9 cellular contexts compared by ENCODE assay signal in the genomic region with DNA sequence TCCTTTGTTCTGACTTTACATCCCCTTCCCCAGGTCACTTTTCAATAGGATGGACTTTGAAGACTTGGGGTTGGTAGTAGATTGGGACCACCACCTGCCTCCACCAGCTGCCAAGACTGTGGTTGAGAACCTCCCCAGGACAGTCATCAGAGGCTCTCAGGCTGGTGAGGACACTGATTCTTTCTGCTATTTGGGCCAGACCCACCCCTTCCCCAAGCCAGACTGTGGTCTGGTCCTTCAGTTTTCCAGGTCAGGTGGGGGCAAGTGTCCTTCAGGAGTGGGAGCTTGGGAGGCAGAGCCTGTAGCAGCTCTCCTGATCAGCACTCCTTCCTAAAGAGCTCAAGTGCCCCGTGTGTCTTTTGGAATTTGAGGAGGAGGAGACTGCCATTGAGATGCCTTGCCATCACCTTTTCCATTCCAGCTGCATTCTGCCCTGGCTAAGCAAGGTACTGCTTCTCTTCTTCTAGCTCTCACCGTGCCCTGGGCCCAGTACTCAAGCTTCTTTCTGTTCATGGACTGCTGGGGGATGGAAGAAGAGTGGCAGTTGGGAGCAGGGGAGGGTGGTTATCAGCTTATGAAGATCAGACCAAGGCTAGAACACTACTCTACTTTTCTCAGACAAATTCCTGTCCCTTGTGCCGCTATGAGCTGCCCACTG. TPM values are rescaled to one million over a fixed set of nuclear protein-coding genes. Genes with fewer than 3 reads are reported as not detected.
A peak's percentile ranks its signal among the peaks of the same experiment; 100 is the strongest.
DNase-seq lines count a peak whose midpoint lies in the region; ATAC-seq and TF ChIP-seq lines count a peak whose summit lies in the region.
"Had no signal": no experiment of that assay in that cellular context is flagged by ENCODE, and none has a peak within 500 bp of the region (broad histone marks: within the 10 kb centered on the region; RNA-seq: fewer than 3 reads in every experiment).

No MANE protein-coding gene starts in this region.

- DNase-seq in HFF-Myc (ENCODE audit: extremely low read depth, low read depth), result no peak
- DNase-seq in activated CD4-positive, alpha-beta memory T cell treated with anti-CD3 and anti-CD28 coated beads, Interleukin-2, amount 10 ng/mL, durations not matched to agents 7 days and 5 days, result no peak
- DNase-seq in glomerular visceral epithelial cell (ENCODE audit: extremely low spot score), result no peak
- no peak for DNase-seq in activated CD8-positive, alpha-beta memory T cell treated with anti-CD3 and anti-CD28 coated beads, Interleukin-2, amount 50 U/mL, for 48 hours
- no peak for DNase-seq in NCI-H1105 treated with DMSO at 0.1 percent for 48 hours (lab: John Stamatoyannopoulos, UW)
- DNase-seq: erythroblast, NCI-H748 treated with DMSO at 0.1 percent for 48 hours had no signal

- H3K27ac Mint-ChIP-seq in activated CD4-positive, alpha-beta memory T cell treated with anti-CD3 and anti-CD28 coated beads, Interleukin-2, amount 10 ng/mL, durations not matched to agents 7 days and 5 days, result peak overlapping the region; percentile 35
- peak overlapping the region; percentile 100 for H3K27ac Mint-ChIP-seq in stimulated activated memory B cell treated with anti-CD40 and anti-IgM and Interleukin-4, amounts not matched to agents 10 μg/mL and 1 μg/mL and 100 μg/mL, for 72 hours

- H3K4me1 Mint-ChIP-seq in activated CD4-positive, alpha-beta memory T cell treated with anti-CD3 and anti-CD28 coated beads, Interleukin-2, amount 10 ng/mL, durations not matched to agents 7 days and 5 days, result peaks cover 32% of the 10 kb centered on the region
- H3K4me1 Mint-ChIP-seq in stimulated activated memory B cell treated with anti-CD40 and anti-IgM and Interleukin-4, amounts not matched to agents 10 μg/mL and 1 μg/mL and 100 μg/mL, for 72 hours, result peaks cover 53% of the 10 kb centered on the region

- POLR2A ChIA-PET in activated CD4-positive, alpha-beta memory T cell treated with anti-CD3 and anti-CD28 coated beads, Interleukin-2, amount 10 ng/mL, durations not matched to agents 7 days and 5 days (lab: Charles Lee), result interaction anchor here (0.5 to 4.3 kb wide), 16 partner anchors 9 to 845 kb away, joined by 3 to 41 read pairs (median 10); partner anchors contain the start of genes C2orf68, MAT2A, SH2D6 and TGOLN2

- H3K27me3 Mint-ChIP-seq in activated CD4-positive, alpha-beta memory T cell treated with anti-CD3 and anti-CD28 coated beads, Interleukin-2, amount 10 ng/mL, durations not matched to agents 7 days and 5 days, result no peaks in the 10 kb centered on the region
- no peaks in the 10 kb centered on the region for H3K27me3 Mint-ChIP-seq in stimulated activated memory B cell treated with anti-CD40 and anti-IgM and Interleukin-4, amounts not matched to agents 10 μg/mL and 1 μg/mL and 100 μg/mL, for 72 hours

- no peaks in the 10 kb centered on the region for H3K9me3 ChIP-seq in iPS-18c (ENCODE audit: control insufficient read depth, insufficient read depth, low read length)

- no peaks in the 10 kb centered on the region for H3K9me3 Mint-ChIP-seq in activated CD4-positive, alpha-beta memory T cell treated with anti-CD3 and anti-CD28 coated beads, Interleukin-2, amount 10 ng/mL, durations not matched to agents 7 days and 5 days
- no peaks in the 10 kb centered on the region for H3K9me3 Mint-ChIP-seq in stimulated activated memory B cell treated with anti-CD40 and anti-IgM and Interleukin-4, amounts not matched to agents 10 μg/mL and 1 μg/mL and 100 μg/mL, for 72 hours

- H3K4me3 ChIP-seq in HFF-Myc (replicated peaks; ENCODE audit: low read depth, low read length), result peak overlapping the region; percentile 67
- H3K4me3 ChIP-seq in iPS-18c (ENCODE audit: insufficient read depth, low read depth, low read length), result peak overlapping the region; percentile 99

- H3K36me3 Mint-ChIP-seq in activated CD4-positive, alpha-beta memory T cell treated with anti-CD3 and anti-CD28 coated beads, Interleukin-2, amount 10 ng/mL, durations not matched to agents 7 days and 5 days (ENCODE audit: low read depth), result peaks cover 22% of the 10 kb centered on the region
- peaks cover 13% of the 10 kb centered on the region for H3K36me3 Mint-ChIP-seq in stimulated activated memory B cell treated with anti-CD40 and anti-IgM and Interleukin-4, amounts not matched to agents 10 μg/mL and 1 μg/mL and 100 μg/mL, for 72 hours

- no peak for ATAC-seq in stimulated activated memory B cell treated with anti-CD40 and anti-IgM and Interleukin-4, amounts not matched to agents 10 μg/mL and 1 μg/mL and 100 μg/mL, for 72 hours

- CTCF ChIA-PET in activated CD4-positive, alpha-beta memory T cell treated with anti-CD3 and anti-CD28 coated beads, Interleukin-2, amount 10 ng/mL, durations not matched to agents 7 days and 5 days (lab: Charles Lee), result interaction anchor here (0.7 to 2.3 kb wide), 2 partner anchors 11 to 41 kb away, joined by 3 to 11 read pairs; no protein-coding TSS in a partner anchor

- no peak for TF ChIP-seq CTCF in HFF-Myc (IDR thresholded peaks at IDR 0.05; ENCODE audit: low read depth, low read length, missing control alignments)

- H3K4me3 Mint-ChIP-seq in activated CD4-positive, alpha-beta memory T cell treated with anti-CD3 and anti-CD28 coated beads, Interleukin-2, amount 10 ng/mL, durations not matched to agents 7 days and 5 days, result peak overlapping the region; percentile 96
- H3K4me3 Mint-ChIP-seq in stimulated activated memory B cell treated with anti-CD40 and anti-IgM and Interleukin-4, amounts not matched to agents 10 μg/mL and 1 μg/mL and 100 μg/mL, for 72 hours, result peak overlapping the region; percentile 100

RNA-seq across cellular contexts. Expression of gene RNF181, which starts 1.1 kb away (rescaled TPM):
- 100 to 1,000 TPM; 117 to 121 TPM for total RNA-seq in activated CD4-positive, alpha-beta memory T cell treated with anti-CD3 and anti-CD28 coated beads, Interleukin-2, amount 10 ng/mL, durations not matched to agents 7 days and 5 days

RNA-seq across cellular contexts. Expression of gene TMEM150A, which starts 5.9 kb away (rescaled TPM):
- total RNA-seq in activated CD4-positive, alpha-beta memory T cell treated with anti-CD3 and anti-CD28 coated beads, Interleukin-2, amount 10 ng/mL, durations not matched to agents 7 days and 5 days, result 1 to 10 TPM; 1.3 to 2.0 TPM

RNA-seq across cellular contexts. Expression of gene VAMP5, which starts 12.4 kb away (rescaled TPM):
- total RNA-seq in activated CD4-positive, alpha-beta memory T cell treated with anti-CD3 and anti-CD28 coated beads, Interleukin-2, amount 10 ng/mL, durations not matched to agents 7 days and 5 days, result 10 to 100 TPM; 89.6 to 91.8 TPM

RNA-seq across cellular contexts. Expression of gene C2orf68, which starts 15.3 kb away (rescaled TPM):
- total RNA-seq in activated CD4-positive, alpha-beta memory T cell treated with anti-CD3 and anti-CD28 coated beads, Interleukin-2, amount 10 ng/mL, durations not matched to agents 7 days and 5 days, result 10 to 100 TPM; 48.8 to 50.9 TPM

RNA-seq across cellular contexts. Expression of gene VAMP8, which starts 19.2 kb away (rescaled TPM):
- 100 to 1,000 TPM; 132 to 133 TPM for total RNA-seq in activated CD4-positive, alpha-beta memory T cell treated with anti-CD3 and anti-CD28 coated beads, Interleukin-2, amount 10 ng/mL, durations not matched to agents 7 days and 5 days
